Comparison of ENCODE assay signal across 11 cellular contexts in genomic region chr15:25793354-25794050, GRCh38.
DNase-seq lines count a peak whose midpoint lies in the region; ATAC-seq and TF ChIP-seq lines count a peak whose summit lies in the region.
"Had no signal": no experiment of that assay in that cellular context is flagged by ENCODE, and none has a peak within 500 bp of the region (broad histone marks: within the 10 kb centered on the region; RNA-seq: fewer than 3 reads in every experiment).

No MANE protein-coding gene starts in this region.

- H3K27me3 Mint-ChIP-seq in type B pancreatic cell = no peaks in the 10 kb centered on the region

- no peak overlapping the region for H3K4me3 Mint-ChIP-seq in type B pancreatic cell

- peak; percentile 38 for DNase-seq in activated effector memory CD4-positive, alpha-beta T cell treated with anti-CD3 and anti-CD28 coated beads, Interleukin-2, amount 50 U/mL, for 16 hours
- DNase-seq in activated effector memory CD4-positive, alpha-beta T cell treated with Interleukin-2 at 50 U/mL for 16 hours = no peak
- DNase-seq in RWPE2 (ENCODE audit: low spot score) = peak; percentile 31
- DNase-seq in type B pancreatic cell (ENCODE audit: extremely low spot score, unreplicated experiment) = peak; percentile 34
- no peak for DNase-seq in activated CD4-positive, alpha-beta T cell treated with anti-CD3 and anti-CD28 coated beads for 4 hours
- DNase-seq in epidermal melanocyte (ENCODE audit: insufficient read length, low spot score) = no peak
- DNase-seq in NCI-H2227 (lab: John Stamatoyannopoulos, UW; ENCODE audit: unreplicated experiment) = no peak
- DNase-seq: NCI-H2029 treated with DMSO at 0.1 percent for 48 hours had no signal

- TF ChIP-seq CTCF in RWPE2 (IDR thresholded peaks at IDR 0.05; ENCODE audit: poor library complexity, severe bottlenecking) = no peak
- no peak for TF ChIP-seq CTCF in type B pancreatic cell (conservative IDR thresholded peaks at IDR 0.05)

- H3K36me3 ChIP-seq in RWPE2 (ENCODE audit: low read depth) = no peaks in the 10 kb centered on the region
- H3K36me3 ChIP-seq: breast epithelium had no signal

- H3K9me3 ChIP-seq in RWPE2 (ENCODE audit: severe bottlenecking) = no peaks in the 10 kb centered on the region
- H3K9me3 ChIP-seq: breast epithelium had no signal

- H3K4me1 Mint-ChIP-seq in type B pancreatic cell (ENCODE audit: unreplicated experiment) = peaks cover 22% of the 10 kb centered on the region

- no peaks in the 10 kb centered on the region for H3K4me1 ChIP-seq in RWPE2 (ENCODE audit: insufficient read depth, poor library complexity, severe bottlenecking)

- H3K4me3 ChIP-seq in RWPE2 (ENCODE audit: severe bottlenecking) = no peak overlapping the region
- H3K4me3 ChIP-seq: breast epithelium had no signal

- no peaks in the 10 kb centered on the region for H3K9me3 Mint-ChIP-seq in type B pancreatic cell

- ATAC-seq in HG03064 (IDR thresholded peaks at IDR 0.05; ENCODE audit: low read depth, unreplicated experiment) = peak; percentile 58
- ATAC-seq in RWPE2 (ENCODE audit: low read depth) = no peak
- ATAC-seq: right cardiac atrium had no signal

- H3K27ac Mint-ChIP-seq in type B pancreatic cell = no peak overlapping the region

- H3K27me3 ChIP-seq in RWPE2 (ENCODE audit: insufficient read depth, poor library complexity, severe bottlenecking) = no peaks in the 10 kb centered on the region
- H3K27me3 ChIP-seq: breast epithelium had no signal

- no peaks in the 10 kb centered on the region for H3K36me3 Mint-ChIP-seq in type B pancreatic cell

- H3K27ac ChIP-seq in RWPE2 (ENCODE audit: poor library complexity, severe bottlenecking) = no peak overlapping the region
- H3K27ac ChIP-seq: breast epithelium had no signal

Comparison
In these comparisons a context has a peak if more than half of its experiments do, and no peak if none do; other contexts are left out.
1. DNase-seq: peak in activated effector memory CD4-positive, alpha-beta T cell treated with anti-CD3 and anti-CD28 coated beads, Interleukin-2, amount 50 U/mL, for 16 hours (single experiment), RWPE2 (single experiment) and type B pancreatic cell (single experiment); none in activated effector memory CD4-positive, alpha-beta T cell treated with Interleukin-2 at 50 U/mL for 16 hours (single experiment), activated CD4-positive, alpha-beta T cell treated with anti-CD3 and anti-CD28 coated beads for 4 hours (0 of 2), epidermal melanocyte (single experiment) and NCI-H2227 (single experiment).